Comparison of ENCODE assay signal across 8 cellular contexts in genomic region chr18:3245853-3246635, GRCh38. TPM values are rescaled to one million over a fixed set of nuclear protein-coding genes. Genes with fewer than 3 reads are reported as not detected.
DNase-seq lines count a peak whose midpoint lies in the region; ATAC-seq lines count a peak whose summit lies in the region.

No MANE protein-coding gene starts in this region.

- no peaks in the 10 kb centered on the region for H3K27me3 ChIP-seq in layer of hippocampus (ENCODE audit: control insufficient read depth, insufficient read depth, low read length)

- DNase-seq in AG08395 (ENCODE audit: low spot score): peak; percentile 81
- DNase-seq in NCI-H226: peak; percentile 63
- peak; percentile 82 for DNase-seq in cerebellum (ENCODE audit: low spot score)
- peak in 3 of 4 experiments; percentile 53 to 78 (median 69) for DNase-seq in stimulated activated CD4-positive, alpha-beta T cell treated with anti-CD3 and anti-CD28 coated beads, Interleukin-1b, Interleukin-23, amount 100 ng/mL, for 24 hours (ENCODE audit: low read depth in 4 of 4, low spot score in 1 of 4)

- H3K27ac ChIP-seq in layer of hippocampus (ENCODE audit: low read depth, low read length): peak overlapping the region; percentile 99

- ATAC-seq in GM18861 (IDR thresholded peaks at IDR 0.05; ENCODE audit: unreplicated experiment): peak; percentile 48
- ATAC-seq in HG03135 (IDR thresholded peaks at IDR 0.05; ENCODE audit: unreplicated experiment): peak; percentile 40
- ATAC-seq in activated CD4-positive, CD25-positive, alpha-beta regulatory T cell treated with anti-CD3 and anti-CD28 coated beads, Interleukin-2, amount 50 U/mL, for 24 hours: peak; percentile 50 to 62

RNA-seq across cellular contexts. Expression of gene MYL12A, which starts 1.6 kb away (rescaled TPM):
- total RNA-seq in cerebellum: 54.7 TPM

RNA-seq across cellular contexts. Expression of gene MYL12B, which starts 15.9 kb away (rescaled TPM):
- 95.0 TPM for total RNA-seq in cerebellum

RNA-seq across cellular contexts. Expression of gene MYOM1, which starts 26.3 kb away (rescaled TPM):
- 3.7 TPM for total RNA-seq in cerebellum

Comparison
In these comparisons a context has a peak if more than half of its experiments do, and no peak if none do; other contexts are left out.
1. Peak in every context shown above with its lines: DNase-seq, ATAC-seq and H3K27ac ChIP-seq.